ENCODE assay signal across 1 cellular context in genomic region chr11:68012044-68012842, GRCh38.
TF ChIP-seq lines count a peak whose summit lies in the region.

No MANE protein-coding gene starts in this region.

TF ChIP-seq in HepG2, 621 proteins besides CTCF, POLR2A, EP300 and RAD21:
- TF ChIP-seq ZNF260 (CRISPR knock-in tag; IDR thresholded peaks at IDR 0.05; ENCODE audit: borderline replicate concordance, low read depth) (no peak), ZMYM3 (CRISPR knock-in tag; IDR thresholded peaks at IDR 0.05) (0 out of 2 replicates have a peak, but pooled peaks have one; percentile 40), ZNF557 (CRISPR knock-in tag; IDR thresholded peaks at IDR 0.05) (no peak), ZNF451 (CRISPR knock-in tag; IDR thresholded peaks at IDR 0.05) (no peak), ZNF772 (CRISPR knock-in tag; IDR thresholded peaks at IDR 0.05) (no peak), KAT2B (IDR thresholded peaks at IDR 0.05; ENCODE audit: borderline replicate concordance, low read depth, low read length) (no peak), PAWR (CRISPR knock-in tag; IDR thresholded peaks at IDR 0.05; ENCODE audit: borderline replicate concordance) (no peak), POGZ (CRISPR knock-in tag; IDR thresholded peaks at IDR 0.05) (no peak), MZF1 (CRISPR knock-in tag; IDR thresholded peaks at IDR 0.05; ENCODE audit: borderline replicate concordance) (no peak), ZNF432 (CRISPR knock-in tag; IDR thresholded peaks at IDR 0.05; ENCODE audit: borderline replicate concordance) (no peak), SRY (CRISPR knock-in tag; IDR thresholded peaks at IDR 0.05) (no peak), ZMAT5 (CRISPR knock-in tag; IDR thresholded peaks at IDR 0.05; ENCODE audit: borderline replicate concordance, low read depth) (no peak), CENPX (CRISPR knock-in tag; IDR thresholded peaks at IDR 0.05) (no peak), HNRNPL (IDR thresholded peaks at IDR 0.05; ENCODE audit: low read depth, low read length) (peak; percentile 93), HOXA9 (CRISPR knock-in tag; IDR thresholded peaks at IDR 0.05; ENCODE audit: borderline replicate concordance) (no peak), KAT8 (CRISPR knock-in tag; IDR thresholded peaks at IDR 0.05) (no peak), FOSL1 (CRISPR knock-in tag; IDR thresholded peaks at IDR 0.05; ENCODE audit: borderline replicate concordance) (no peak), NAIF1 (CRISPR knock-in tag; IDR thresholded peaks at IDR 0.05; ENCODE audit: borderline replicate concordance) (no peak), CBX2 (IDR thresholded peaks at IDR 0.05; ENCODE audit: low read depth, low read length) (no peak), CBX2 (CRISPR knock-in tag; IDR thresholded peaks at IDR 0.05; ENCODE audit: low read depth) (no peak), KDM6A (CRISPR knock-in tag; IDR thresholded peaks at IDR 0.05; ENCODE audit: low read depth) (no peak), SIX4 (CRISPR knock-in tag; IDR thresholded peaks at IDR 0.05) (no peak), GABPA (IDR thresholded peaks at IDR 0.05; ENCODE audit: low read depth, low read length) (no peak), GABPA (CRISPR knock-in tag; IDR thresholded peaks at IDR 0.05; ENCODE audit: low read depth) (no peak), ZNF614 (CRISPR knock-in tag; IDR thresholded peaks at IDR 0.05; ENCODE audit: borderline replicate concordance) (no peak), CCAR2 (optimal IDR thresholded peaks at IDR 0.05; ENCODE audit: low read depth, low read length) (no peak)
- TF ChIP-seq, protein P1, sequence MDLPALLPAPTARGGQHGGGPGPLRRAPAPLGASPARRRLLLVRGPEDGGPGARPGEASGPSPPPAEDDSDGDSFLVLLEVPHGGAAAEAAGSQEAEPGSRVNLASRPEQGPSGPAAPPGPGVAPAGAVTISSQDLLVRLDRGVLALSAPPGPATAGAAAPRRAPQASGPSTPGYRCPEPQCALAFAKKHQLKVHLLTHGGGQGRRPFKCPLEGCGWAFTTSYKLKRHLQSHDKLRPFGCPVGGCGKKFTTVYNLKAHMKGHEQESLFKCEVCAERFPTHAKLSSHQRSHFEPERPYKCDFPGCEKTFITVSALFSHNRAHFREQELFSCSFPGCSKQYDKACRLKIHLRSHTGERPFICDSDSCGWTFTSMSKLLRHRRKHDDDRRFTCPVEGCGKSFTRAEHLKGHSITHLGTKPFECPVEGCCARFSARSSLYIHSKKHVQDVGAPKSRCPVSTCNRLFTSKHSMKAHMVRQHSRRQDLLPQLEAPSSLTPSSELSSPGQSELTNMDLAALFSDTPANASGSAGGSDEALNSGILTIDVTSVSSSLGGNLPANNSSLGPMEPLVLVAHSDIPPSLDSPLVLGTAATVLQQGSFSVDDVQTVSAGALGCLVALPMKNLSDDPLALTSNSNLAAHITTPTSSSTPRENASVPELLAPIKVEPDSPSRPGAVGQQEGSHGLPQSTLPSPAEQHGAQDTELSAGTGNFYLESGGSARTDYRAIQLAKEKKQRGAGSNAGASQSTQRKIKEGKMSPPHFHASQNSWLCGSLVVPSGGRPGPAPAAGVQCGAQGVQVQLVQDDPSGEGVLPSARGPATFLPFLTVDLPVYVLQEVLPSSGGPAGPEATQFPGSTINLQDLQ (CRISPR knock-in tag; IDR thresholded peaks at IDR 0.05) = 0 out of 2 replicates have a peak, but pooled peaks have one; percentile 14
